11 cellular contexts compared by ENCODE assay signal in genomic region chr5:181186902-181187499, GRCh38. TPM values are rescaled to one million over a fixed set of nuclear protein-coding genes. Genes with fewer than 3 reads are reported as not detected.
DNase-seq lines count a peak whose midpoint lies in the region; ATAC-seq and TF ChIP-seq lines count a peak whose summit lies in the region.
"Had no signal": no experiment of that assay in that cellular context is flagged by ENCODE, and none has a peak within 500 bp of the region (broad histone marks: within the 10 kb centered on the region; RNA-seq: fewer than 3 reads in every experiment).

No MANE protein-coding gene starts in this region.

- peaks cover 7% of the 10 kb centered on the region for H3K36me3 Mint-ChIP-seq in T-helper 2 cell treated with Interferon-gamma antibody and Interleukin-4, amounts not matched to agents 5 μg/mL and 100 μg/mL, for 36 hours (ENCODE audit: low read depth)
- peaks cover 6% of the 10 kb centered on the region for H3K36me3 Mint-ChIP-seq in stimulated activated memory B cell treated with anti-CD40 and anti-IgM and Interleukin-4, amounts not matched to agents 10 μg/mL and 1 μg/mL and 100 μg/mL, for 72 hours

- peaks cover 23% of the 10 kb centered on the region for H3K4me1 ChIP-seq in SJSA1 (replicated peaks)

- H3K27me3 ChIP-seq in SJSA1 (replicated peaks): no peaks in the 10 kb centered on the region

- peak overlapping the region; percentile 70 for H3K27ac Mint-ChIP-seq in T-helper 2 cell treated with Interferon-gamma antibody and Interleukin-4, amounts not matched to agents 5 μg/mL and 100 μg/mL, for 36 hours
- H3K27ac Mint-ChIP-seq in stimulated activated memory B cell treated with anti-CD40 and anti-IgM and Interleukin-4, amounts not matched to agents 10 μg/mL and 1 μg/mL and 100 μg/mL, for 72 hours: peak overlapping the region; percentile 99

- no peaks in the 10 kb centered on the region for H3K9me3 Mint-ChIP-seq in T-helper 2 cell treated with Interferon-gamma antibody and Interleukin-4, amounts not matched to agents 5 μg/mL and 100 μg/mL, for 36 hours
- H3K9me3 Mint-ChIP-seq in stimulated activated memory B cell treated with anti-CD40 and anti-IgM and Interleukin-4, amounts not matched to agents 10 μg/mL and 1 μg/mL and 100 μg/mL, for 72 hours: peaks cover 3% of the 10 kb centered on the region

- intact Hi-C loops in sciatic nerve (cut with DNase I) (no loop called here), posterior cingulate gyrus (cut with DNase I) (loop anchor here (5.0 to 10.0 kb wide), 3 partner anchors 75 to 402 kb away; partner anchors contain the start of genes TRIM52 and ZFP62)

- TF ChIP-seq CTCF in fibroblast of the aortic adventitia (IDR thresholded peaks at IDR 0.05; ENCODE audit: insufficient read depth, low read length): no peak

- no peak for DNase-seq in T-helper 2 cell treated with Interferon-gamma antibody and Interleukin-4, amounts not matched to agents 5 μg/mL and 100 μg/mL, for 36 hours (ENCODE audit: low spot score)
- DNase-seq in T-helper 2 cell (no peak), SJSA1 (ENCODE audit: low read depth in 1 of 2, low spot score in 2 of 2) (peak in 1 of 2 experiments; percentile 57), fibroblast of the aortic adventitia (ENCODE audit: low read depth) (no peak), germinal center (ENCODE audit: low spot score) (no peak), sciatic nerve (ENCODE audit: low spot score) (no peak), posterior cingulate gyrus (no peak)

- no peak overlapping the region for H3K4me3 Mint-ChIP-seq in T-helper 2 cell treated with Interferon-gamma antibody and Interleukin-4, amounts not matched to agents 5 μg/mL and 100 μg/mL, for 36 hours
- peak overlapping the region; percentile 89 for H3K4me3 Mint-ChIP-seq in stimulated activated memory B cell treated with anti-CD40 and anti-IgM and Interleukin-4, amounts not matched to agents 10 μg/mL and 1 μg/mL and 100 μg/mL, for 72 hours

- ATAC-seq in stimulated activated memory B cell treated with anti-CD40 and anti-IgM and Interleukin-4, amounts not matched to agents 10 μg/mL and 1 μg/mL and 100 μg/mL, for 72 hours: no peak
- ATAC-seq in sciatic nerve: no peak

- H3K4me3 ChIP-seq in SJSA1 (peak overlapping the region; percentile 59), fibroblast of the aortic adventitia (ENCODE audit: low read depth, low read length) (peak overlapping the region; percentile 14)

- H3K36me3 ChIP-seq in SJSA1: no peaks in the 10 kb centered on the region

- H3K4me1 Mint-ChIP-seq in T-helper 2 cell treated with Interferon-gamma antibody and Interleukin-4, amounts not matched to agents 5 μg/mL and 100 μg/mL, for 36 hours (ENCODE audit: low read depth): peaks cover 35% of the 10 kb centered on the region
- H3K4me1 Mint-ChIP-seq in stimulated activated memory B cell treated with anti-CD40 and anti-IgM and Interleukin-4, amounts not matched to agents 10 μg/mL and 1 μg/mL and 100 μg/mL, for 72 hours: peaks cover 78% of the 10 kb centered on the region

- H3K27me3 Mint-ChIP-seq in T-helper 2 cell treated with Interferon-gamma antibody and Interleukin-4, amounts not matched to agents 5 μg/mL and 100 μg/mL, for 36 hours (ENCODE audit: low read depth): peaks cover 13% of the 10 kb centered on the region
- no peaks in the 10 kb centered on the region for H3K27me3 Mint-ChIP-seq in stimulated activated memory B cell treated with anti-CD40 and anti-IgM and Interleukin-4, amounts not matched to agents 10 μg/mL and 1 μg/mL and 100 μg/mL, for 72 hours

- H3K27ac ChIP-seq in SJSA1: peak overlapping the region; percentile 53

- H3K9me3 ChIP-seq in SJSA1 (replicated peaks): no peaks in the 10 kb centered on the region

RNA-seq across cellular contexts. Expression of gene TRIM7, which starts 18.0 kb away (rescaled TPM):
- 28.0 and 45.2 TPM in 2 replicates for total RNA-seq in SJSA1 (2014; rRNA removed; shearing (Covaris generic))
- total RNA-seq in fibroblast of the aortic adventitia (ENCODE audit: low replicate concordance): 0.74 and 3.3 TPM in 2 replicates
- 3.2 TPM for total RNA-seq in sciatic nerve

RNA-seq across cellular contexts. Expression of gene TRIM41, which starts 36.1 kb away (rescaled TPM):
- total RNA-seq in SJSA1 (2014; rRNA removed; shearing (Covaris generic)): 10.6 and 14.0 TPM in 2 replicates
- 12.7 and 19.1 TPM in 2 replicates for total RNA-seq in fibroblast of the aortic adventitia (ENCODE audit: low replicate concordance)
- total RNA-seq in sciatic nerve: 24.6 TPM

RNA-seq across cellular contexts. Expression of gene OR2V2, which starts 39.6 kb away (rescaled TPM):
- total RNA-seq in SJSA1 (2014; rRNA removed; shearing (Covaris generic)): not detected in 2 replicates
- total RNA-seq in fibroblast of the aortic adventitia (ENCODE audit: low replicate concordance) (not detected in 2 replicates), sciatic nerve (not detected)
- total RNA-seq: A172; HT-29; T-helper 1 cell treated with Interleukin-12 subunit alpha and Interleukin-12 subunit beta and Interleukin-4 antibody, amounts not matched to agents 30 ng/mL and 1 ng/mL, for 36 hours had no signal

RNA-seq across cellular contexts. Expression of gene OR2V1, which starts 56.0 kb away (rescaled TPM):
- total RNA-seq in SJSA1 (2014; rRNA removed; shearing (Covaris generic)): not detected in 2 replicates
- total RNA-seq in fibroblast of the aortic adventitia (ENCODE audit: low replicate concordance): not detected in 2 replicates
- total RNA-seq in sciatic nerve: not detected
- total RNA-seq: A172; HT-29; T-helper 1 cell treated with Interleukin-12 subunit alpha and Interleukin-12 subunit beta and Interleukin-4 antibody, amounts not matched to agents 30 ng/mL and 1 ng/mL, for 36 hours had no signal

RNA-seq across cellular contexts. Expression of gene RACK1, which starts 56.7 kb away (rescaled TPM):
- 2,705 and 2,892 TPM in 2 replicates for total RNA-seq in SJSA1 (2014; rRNA removed; shearing (Covaris generic))
- total RNA-seq in fibroblast of the aortic adventitia (ENCODE audit: low replicate concordance): 2,117 and 4,931 TPM in 2 replicates
- 1,122 TPM for total RNA-seq in sciatic nerve
